ENCODE assay signal across 1 cellular context in genomic region chr3:172083995-172084409, GRCh38.
TF ChIP-seq lines count a peak whose summit lies in the region.

No MANE protein-coding gene starts in this region.

TF ChIP-seq in HepG2, 621 proteins besides CTCF, POLR2A, EP300 and RAD21 (continued from another document and continues in another):
- no peak for TF ChIP-seq ZBTB49 (CRISPR knock-in tag; IDR thresholded peaks at IDR 0.05; ENCODE audit: borderline replicate concordance)
- TF ChIP-seq U2AF1 (optimal IDR thresholded peaks at IDR 0.05; ENCODE audit: low read depth, low read length), result no peak
- TF ChIP-seq NFAT5 (CRISPR knock-in tag; IDR thresholded peaks at IDR 0.05), result no peak
- TF ChIP-seq NAIF1 (CRISPR knock-in tag; IDR thresholded peaks at IDR 0.05; ENCODE audit: borderline replicate concordance), result no peak
- TF ChIP-seq ISL2 (CRISPR knock-in tag; IDR thresholded peaks at IDR 0.05), result peak; percentile 93
- TF ChIP-seq ZNF740 (CRISPR knock-in tag; IDR thresholded peaks at IDR 0.05), result no peak
- TF ChIP-seq TOE1 (CRISPR knock-in tag; IDR thresholded peaks at IDR 0.05), result no peak
- no peak for TF ChIP-seq ATAD3A (CRISPR knock-in tag; IDR thresholded peaks at IDR 0.05)
- no peak for TF ChIP-seq GFI1 (CRISPR knock-in tag; IDR thresholded peaks at IDR 0.05; ENCODE audit: borderline replicate concordance)
- no peak for TF ChIP-seq ZNF326 (CRISPR knock-in tag; IDR thresholded peaks at IDR 0.05; ENCODE audit: borderline replicate concordance)
- no peak for TF ChIP-seq HES4 (CRISPR knock-in tag; IDR thresholded peaks at IDR 0.05; ENCODE audit: borderline replicate concordance)
- no peak for TF ChIP-seq EED (CRISPR knock-in tag; IDR thresholded peaks at IDR 0.05)
- TF ChIP-seq ATF7 (IDR thresholded peaks at IDR 0.05), result no peak
- TF ChIP-seq ATF7 (CRISPR knock-in tag; IDR thresholded peaks at IDR 0.05), result no peak
- no peak for TF ChIP-seq ZNF773 (CRISPR knock-in tag; IDR thresholded peaks at IDR 0.05; ENCODE audit: borderline replicate concordance)
- TF ChIP-seq CBX1 (IDR thresholded peaks at IDR 0.05; ENCODE audit: low read depth), result no peak
- TF ChIP-seq ZBTB43 (CRISPR knock-in tag; conservative IDR thresholded peaks at IDR 0.05), result peak; percentile 69; the same call in 1 of the 2 replicates
- no peak for TF ChIP-seq FOXC1 (CRISPR knock-in tag; IDR thresholded peaks at IDR 0.05; ENCODE audit: borderline replicate concordance)
- no peak for TF ChIP-seq MAFG (CRISPR knock-in tag; IDR thresholded peaks at IDR 0.05)
- no peak for TF ChIP-seq NFYB (CRISPR knock-in tag; IDR thresholded peaks at IDR 0.05)
- TF ChIP-seq ZNF501 (CRISPR knock-in tag; IDR thresholded peaks at IDR 0.05), result peak; percentile 59; the same call in 1 of the 2 replicates
- peak; percentile 100 for TF ChIP-seq ZNF770 (CRISPR knock-in tag; IDR thresholded peaks at IDR 0.05)
- TF ChIP-seq FOXA1 (IDR thresholded peaks at IDR 0.05), result peak; percentile 27; the same call in 1 of the 2 replicates
- TF ChIP-seq FOXA1 (CRISPR knock-in tag; IDR thresholded peaks at IDR 0.05), result peak; percentile 90
- TF ChIP-seq ONECUT2 (CRISPR knock-in tag; IDR thresholded peaks at IDR 0.05), result peak; percentile 54; the same call in 1 of the 2 replicates
- no peak for TF ChIP-seq MLLT10 (CRISPR knock-in tag; IDR thresholded peaks at IDR 0.05)
- TF ChIP-seq ZBTB4 (CRISPR knock-in tag; IDR thresholded peaks at IDR 0.05; ENCODE audit: borderline replicate concordance), result no peak
- no peak for TF ChIP-seq ZNF766 (CRISPR knock-in tag; IDR thresholded peaks at IDR 0.05; ENCODE audit: borderline replicate concordance)
- TF ChIP-seq ZFP36 (IDR thresholded peaks at IDR 0.05; ENCODE audit: borderline replicate concordance, low read depth, low read length, partially characterized antibody), result no peak
- no peak for TF ChIP-seq ZNF577 (CRISPR knock-in tag; IDR thresholded peaks at IDR 0.05; ENCODE audit: borderline replicate concordance, low read depth)
- TF ChIP-seq ZNF264 (CRISPR knock-in tag; IDR thresholded peaks at IDR 0.05), result peak; percentile 71; the same call in 1 of the 2 replicates
- no peak for TF ChIP-seq CC2D1A (CRISPR knock-in tag; IDR thresholded peaks at IDR 0.05)
- TF ChIP-seq ZNF121 (CRISPR knock-in tag; IDR thresholded peaks at IDR 0.05), result peak; percentile 94
- no peak for TF ChIP-seq RFX1 (IDR thresholded peaks at IDR 0.05)
- TF ChIP-seq FOXK2 (IDR thresholded peaks at IDR 0.05), result peak; percentile 50; the same call in 1 of the 2 replicates
- no peak for TF ChIP-seq ELK4 (CRISPR knock-in tag; IDR thresholded peaks at IDR 0.05; ENCODE audit: borderline replicate concordance)
- no peak for TF ChIP-seq ZNF776 (CRISPR knock-in tag; IDR thresholded peaks at IDR 0.05)
- TF ChIP-seq EHMT2 (IDR thresholded peaks at IDR 0.05; ENCODE audit: borderline replicate concordance, low read depth, low read length), result peak; percentile 50; the same call in 1 of the 2 replicates
- TF ChIP-seq SOX13 (IDR thresholded peaks at IDR 0.05), result peak; percentile 54; the same call in 1 of the 2 replicates
- TF ChIP-seq SOX13 (CRISPR knock-in tag; conservative IDR thresholded peaks at IDR 0.05 in 1 of 2, IDR thresholded peaks at IDR 0.05 in 1 of 2), result peak; percentile 81 to 84; a peak in 3 of 4 replicates
- TF ChIP-seq TSC22D2 (CRISPR knock-in tag; IDR thresholded peaks at IDR 0.05; ENCODE audit: borderline replicate concordance), result no peak
- no peak for TF ChIP-seq TBL1XR1 (IDR thresholded peaks at IDR 0.05; ENCODE audit: borderline replicate concordance, low read length, partially characterized antibody)
- no peak for TF ChIP-seq ZFP1 (CRISPR knock-in tag; IDR thresholded peaks at IDR 0.05)
- no peak for TF ChIP-seq ZNF282 (IDR thresholded peaks at IDR 0.05; ENCODE audit: partially characterized antibody)
- TF ChIP-seq PAF1 (CRISPR knock-in tag; IDR thresholded peaks at IDR 0.05), result peak; percentile 81; the same call in 1 of the 2 replicates
- peak; percentile 56; the same call in 1 of the 2 replicates for TF ChIP-seq ZBTB38 (CRISPR knock-in tag; IDR thresholded peaks at IDR 0.05)
- TF ChIP-seq RXRB (CRISPR knock-in tag; IDR thresholded peaks at IDR 0.05; ENCODE audit: borderline replicate concordance), result peak; percentile 85; the same call in 1 of the 2 replicates
- TF ChIP-seq ZBTB39 (CRISPR knock-in tag; IDR thresholded peaks at IDR 0.05), result peak; percentile 99
- no peak for TF ChIP-seq TP53 (CRISPR knock-in tag; conservative IDR thresholded peaks at IDR 0.05)
- TF ChIP-seq MTERF4 (CRISPR knock-in tag; IDR thresholded peaks at IDR 0.05), result no peak
